ENCODE assay signal across 1 cellular context in the genomic region with DNA sequence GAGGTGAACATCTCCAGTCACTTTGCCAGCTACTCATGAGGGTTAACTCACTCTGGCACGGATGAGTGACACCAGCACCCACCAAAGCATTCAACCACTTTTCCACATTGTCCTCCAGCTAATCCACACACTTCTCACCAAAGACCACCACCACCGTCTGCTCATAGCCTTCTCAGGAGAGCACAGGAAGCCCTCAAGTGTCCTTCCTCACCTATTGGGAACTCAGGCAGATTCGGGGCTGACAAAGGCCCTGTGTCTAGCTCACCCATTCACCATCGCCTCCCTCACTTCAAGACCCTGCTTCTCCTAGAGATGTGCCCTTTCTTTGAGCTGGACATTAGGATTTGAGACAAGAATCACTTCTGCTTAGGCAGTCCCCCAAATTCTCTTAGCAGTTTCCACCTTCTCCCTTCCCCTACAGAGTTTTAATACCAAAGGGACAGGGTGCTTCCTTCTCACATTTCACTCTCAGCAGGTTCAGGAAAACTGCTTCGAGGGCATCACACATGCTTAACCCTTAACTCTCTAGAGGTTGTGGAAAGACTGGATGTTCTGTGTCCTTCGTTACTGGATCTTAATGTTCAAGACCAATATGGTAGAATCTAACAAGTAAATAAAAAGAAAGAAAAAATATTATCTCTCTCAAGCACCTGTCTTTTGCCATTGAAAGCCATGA.
TF ChIP-seq lines count a peak whose summit lies in the region.

No MANE protein-coding gene starts in this region.

TF ChIP-seq in H1, 55 proteins besides CTCF, POLR2A, EP300 and RAD21:
- TF ChIP-seq, protein P1, sequence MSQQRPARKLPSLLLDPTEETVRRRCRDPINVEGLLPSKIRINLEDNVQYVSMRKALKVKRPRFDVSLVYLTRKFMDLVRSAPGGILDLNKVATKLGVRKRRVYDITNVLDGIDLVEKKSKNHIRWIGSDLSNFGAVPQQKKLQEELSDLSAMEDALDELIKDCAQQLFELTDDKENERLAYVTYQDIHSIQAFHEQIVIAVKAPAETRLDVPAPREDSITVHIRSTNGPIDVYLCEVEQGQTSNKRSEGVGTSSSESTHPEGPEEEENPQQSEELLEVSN (IDR thresholded peaks at IDR 0.05), result peak; percentile 20; the same call in 1 of the 2 replicates
- TF ChIP-seq TAF7 (optimal IDR thresholded peaks at IDR 0.05; ENCODE audit: borderline replicate concordance, low read depth, low read length) (no peak), HDAC6 (IDR thresholded peaks at IDR 0.05; ENCODE audit: low read depth, low read length) (no peak), MAX (IDR thresholded peaks at IDR 0.05) (peak; percentile 27; the same call in 1 of the 2 replicates)
